In the genomic region with DNA sequence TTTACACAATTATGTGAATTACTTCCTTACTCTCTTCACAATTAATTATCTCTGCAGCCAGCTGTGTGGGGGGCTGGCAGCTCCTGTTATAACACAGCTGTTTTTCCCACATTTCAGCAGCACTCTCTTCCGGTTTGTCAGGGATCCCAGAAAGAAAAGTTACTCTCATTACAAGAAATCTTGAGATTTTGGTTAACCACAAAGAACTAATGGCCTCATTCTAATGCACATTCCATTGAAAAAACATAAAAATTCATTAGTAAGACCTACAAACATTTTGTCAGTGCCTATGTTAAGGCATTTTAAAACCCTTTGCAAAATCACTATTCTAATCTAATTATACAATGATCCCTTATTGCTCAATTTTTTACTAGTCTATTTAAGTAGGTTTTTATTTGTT, we compare ENCODE assay signal across 17 cellular contexts.
DNase-seq lines count a peak whose midpoint lies in the region; ATAC-seq, FAIRE-seq and TF ChIP-seq lines count a peak whose summit lies in the region.
"Had no signal": no experiment of that assay in that cellular context is flagged by ENCODE, and none has a peak within 500 bp of the region (broad histone marks: within the 10 kb centered on the region; RNA-seq: fewer than 3 reads in every experiment).

No MANE protein-coding gene starts in this region.

- DNase-seq in AG08395 (ENCODE audit: low spot score) (peak; percentile 58), HS-5 (ENCODE audit: low read depth) (peak; percentile 60), astrocyte of the cerebellum (ENCODE audit: low read depth) (peak; percentile 84), left lung (no peak), urothelium cell line (ENCODE audit: low spot score) (no peak), sigmoid colon (no peak), HPDE6-E6E7 (ENCODE audit: extremely low spot score) (no peak)
- DNase-seq: activated CD8-positive, alpha-beta T cell treated with anti-CD3 and anti-CD28 coated beads, Interleukin-2, amount 10 ng/mL, durations not matched to agents 7 days and 5 days; activated effector memory CD4-positive, alpha-beta T cell treated with anti-CD3 and anti-CD28 coated beads, Interleukin-2, amount 50 U/mL, for 16 hours; BE2C; mammary epithelial cell; NCI-H524; tibial artery had no signal

- WGBS in sigmoid colon, 2 donors: 64 to 79% methylated on average over 1 of the region's 1 CpG

- no peak for TF ChIP-seq POLR2A in sigmoid colon (IDR thresholded peaks at IDR 0.05)

- H3K4me1 ChIP-seq in left lung: no peaks in the 10 kb centered on the region
- no peaks in the 10 kb centered on the region for H3K4me1 ChIP-seq in sigmoid colon
- H3K4me1 ChIP-seq: BE2C had no signal

- H3K9me3 ChIP-seq in left lung (no peaks in the 10 kb centered on the region), sigmoid colon (no peaks in the 10 kb centered on the region)
- H3K9me3 ChIP-seq: BE2C, tibial artery had no signal

- in situ Hi-C loops in astrocyte of the cerebellum (cut with HindIII; ENCODE audit: low sequenced_read_pairs): no loop called here

- TF ChIP-seq CTCF in astrocyte of the cerebellum (IDR thresholded peaks at IDR 0.05; ENCODE audit: low read depth, low read length, missing control alignments) (no peak), left lung (IDR thresholded peaks at IDR 0.05) (no peak), sigmoid colon (IDR thresholded peaks at IDR 0.05) (no peak)

- H3K27me3 ChIP-seq in left lung (no peaks in the 10 kb centered on the region), sigmoid colon (no peaks in the 10 kb centered on the region)
- H3K27me3 ChIP-seq: BE2C, tibial artery had no signal

- H3K36me3 ChIP-seq in left lung (no peaks in the 10 kb centered on the region), sigmoid colon (no peaks in the 10 kb centered on the region)
- H3K36me3 ChIP-seq: BE2C, tibial artery had no signal

- no peak overlapping the region for H3K27ac ChIP-seq in left lung
- no peak overlapping the region for H3K27ac ChIP-seq in sigmoid colon
- H3K27ac ChIP-seq: epithelial cell of prostate, tibial artery had no signal

- H3K4me3 ChIP-seq in astrocyte of the cerebellum (ENCODE audit: low read depth, low read length): no peak overlapping the region
- H3K4me3 ChIP-seq in left lung: no peak overlapping the region
- H3K4me3 ChIP-seq in sigmoid colon: no peak overlapping the region
- H3K4me3 ChIP-seq: K562, tibial artery had no signal

- peak; percentile 35 for ATAC-seq in left lung
- no peak for ATAC-seq in HG02678 (IDR thresholded peaks at IDR 0.05; ENCODE audit: unreplicated experiment)
- ATAC-seq: activated CD8-positive, alpha-beta T cell treated with anti-CD3 and anti-CD28 coated beads, Interleukin-2, amount 10 ng/mL, durations not matched to agents 7 days and 5 days; K562 had no signal

- FAIRE-seq in urothelium cell line (lab: Jason Lieb, UNC): no peak
- FAIRE-seq: K562, RCC 7860 had no signal

- intact Hi-C loops in left lung (cut with DNase I): no loop called here
- intact Hi-C loops in sigmoid colon (cut with DNase I): no loop called here

- TF ChIP-seq EP300 in sigmoid colon (IDR thresholded peaks at IDR 0.05): no peak

Comparison
In these comparisons a context has a peak if more than half of its experiments do, and no peak if none do; other contexts are left out.
1. DNase-seq: peak in AG08395 (single experiment), HS-5 (single experiment) and astrocyte of the cerebellum (single experiment); none in left lung (0 of 2), urothelium cell line (single experiment), sigmoid colon (single experiment) and HPDE6-E6E7 (single experiment).